In the genomic region with DNA sequence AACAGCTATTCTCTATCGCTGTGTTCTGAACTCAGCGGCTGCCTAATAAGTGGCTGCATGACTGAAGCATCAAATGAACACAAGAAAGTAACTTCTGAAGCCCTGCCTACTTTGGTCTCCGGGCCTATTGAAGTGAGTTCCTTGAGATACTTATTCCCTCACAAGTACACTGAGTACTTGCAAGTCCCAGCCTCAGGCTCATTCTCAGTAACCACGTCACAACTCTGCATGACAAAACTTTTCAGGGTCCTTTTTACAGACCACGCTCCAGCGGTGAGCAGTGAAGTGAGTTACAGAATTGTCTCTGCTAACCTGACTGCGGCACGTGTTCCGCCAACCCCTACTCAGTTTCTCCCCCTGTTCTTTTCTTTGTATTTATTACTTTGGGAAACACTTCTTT, we compare ENCODE assay signal across 2 cellular contexts.
TF ChIP-seq lines count a peak whose summit lies in the region.

No MANE protein-coding gene starts in this region.

TF ChIP-seq in SK-N-SH, 30 proteins besides CTCF, POLR2A, EP300 and RAD21 (continued from another document):
- TF ChIP-seq, protein P1, sequence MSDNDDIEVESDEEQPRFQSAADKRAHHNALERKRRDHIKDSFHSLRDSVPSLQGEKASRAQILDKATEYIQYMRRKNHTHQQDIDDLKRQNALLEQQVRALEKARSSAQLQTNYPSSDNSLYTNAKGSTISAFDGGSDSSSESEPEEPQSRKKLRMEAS (IDR thresholded peaks at IDR 0.05; ENCODE audit: low read depth) = no peak
- TF ChIP-seq FOXJ3 (CRISPR knock-in tag; IDR thresholded peaks at IDR 0.05) = no peak
- no peak for TF ChIP-seq YY1 (IDR thresholded peaks at IDR 0.05; ENCODE audit: low read depth)
- TF ChIP-seq RXRA (IDR thresholded peaks at IDR 0.05; ENCODE audit: borderline replicate concordance, low read depth) = no peak

TF ChIP-seq in SK-N-SH treated with all-trans-retinoic acid at 6 μM for 48 hours, 23 proteins besides CTCF, POLR2A, EP300 and RAD21 (continued from another document):
- TF ChIP-seq, protein P2, sequence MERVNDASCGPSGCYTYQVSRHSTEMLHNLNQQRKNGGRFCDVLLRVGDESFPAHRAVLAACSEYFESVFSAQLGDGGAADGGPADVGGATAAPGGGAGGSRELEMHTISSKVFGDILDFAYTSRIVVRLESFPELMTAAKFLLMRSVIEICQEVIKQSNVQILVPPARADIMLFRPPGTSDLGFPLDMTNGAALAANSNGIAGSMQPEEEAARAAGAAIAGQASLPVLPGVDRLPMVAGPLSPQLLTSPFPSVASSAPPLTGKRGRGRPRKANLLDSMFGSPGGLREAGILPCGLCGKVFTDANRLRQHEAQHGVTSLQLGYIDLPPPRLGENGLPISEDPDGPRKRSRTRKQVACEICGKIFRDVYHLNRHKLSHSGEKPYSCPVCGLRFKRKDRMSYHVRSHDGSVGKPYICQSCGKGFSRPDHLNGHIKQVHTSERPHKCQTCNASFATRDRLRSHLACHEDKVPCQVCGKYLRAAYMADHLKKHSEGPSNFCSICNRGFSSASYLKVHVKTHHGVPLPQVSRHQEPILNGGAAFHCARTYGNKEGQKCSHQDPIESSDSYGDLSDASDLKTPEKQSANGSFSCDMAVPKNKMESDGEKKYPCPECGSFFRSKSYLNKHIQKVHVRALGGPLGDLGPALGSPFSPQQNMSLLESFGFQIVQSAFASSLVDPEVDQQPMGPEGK (CRISPR knock-in tag; IDR thresholded peaks at IDR 0.05; ENCODE audit: borderline replicate concordance) = no peak
- TF ChIP-seq OSR1 (CRISPR knock-in tag; IDR thresholded peaks at IDR 0.05) (no peak), CSDC2 (CRISPR knock-in tag; IDR thresholded peaks at IDR 0.05) (no peak), TCF4 (CRISPR knock-in tag; IDR thresholded peaks at IDR 0.05; ENCODE audit: borderline replicate concordance) (no peak), RARB (CRISPR knock-in tag; IDR thresholded peaks at IDR 0.05) (no peak)
- TF ChIP-seq, protein P3, sequence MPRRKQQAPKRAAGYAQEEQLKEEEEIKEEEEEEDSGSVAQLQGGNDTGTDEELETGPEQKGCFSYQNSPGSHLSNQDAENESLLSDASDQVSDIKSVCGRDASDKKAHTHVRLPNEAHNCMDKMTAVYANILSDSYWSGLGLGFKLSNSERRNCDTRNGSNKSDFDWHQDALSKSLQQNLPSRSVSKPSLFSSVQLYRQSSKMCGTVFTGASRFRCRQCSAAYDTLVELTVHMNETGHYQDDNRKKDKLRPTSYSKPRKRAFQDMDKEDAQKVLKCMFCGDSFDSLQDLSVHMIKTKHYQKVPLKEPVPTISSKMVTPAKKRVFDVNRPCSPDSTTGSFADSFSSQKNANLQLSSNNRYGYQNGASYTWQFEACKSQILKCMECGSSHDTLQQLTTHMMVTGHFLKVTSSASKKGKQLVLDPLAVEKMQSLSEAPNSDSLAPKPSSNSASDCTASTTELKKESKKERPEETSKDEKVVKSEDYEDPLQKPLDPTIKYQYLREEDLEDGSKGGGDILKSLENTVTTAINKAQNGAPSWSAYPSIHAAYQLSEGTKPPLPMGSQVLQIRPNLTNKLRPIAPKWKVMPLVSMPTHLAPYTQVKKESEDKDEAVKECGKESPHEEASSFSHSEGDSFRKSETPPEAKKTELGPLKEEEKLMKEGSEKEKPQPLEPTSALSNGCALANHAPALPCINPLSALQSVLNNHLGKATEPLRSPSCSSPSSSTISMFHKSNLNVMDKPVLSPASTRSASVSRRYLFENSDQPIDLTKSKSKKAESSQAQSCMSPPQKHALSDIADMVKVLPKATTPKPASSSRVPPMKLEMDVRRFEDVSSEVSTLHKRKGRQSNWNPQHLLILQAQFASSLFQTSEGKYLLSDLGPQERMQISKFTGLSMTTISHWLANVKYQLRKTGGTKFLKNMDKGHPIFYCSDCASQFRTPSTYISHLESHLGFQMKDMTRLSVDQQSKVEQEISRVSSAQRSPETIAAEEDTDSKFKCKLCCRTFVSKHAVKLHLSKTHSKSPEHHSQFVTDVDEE (CRISPR knock-in tag; IDR thresholded peaks at IDR 0.05) = no peak
